ENCODE assay signal across 1 cellular context in the genomic region with DNA sequence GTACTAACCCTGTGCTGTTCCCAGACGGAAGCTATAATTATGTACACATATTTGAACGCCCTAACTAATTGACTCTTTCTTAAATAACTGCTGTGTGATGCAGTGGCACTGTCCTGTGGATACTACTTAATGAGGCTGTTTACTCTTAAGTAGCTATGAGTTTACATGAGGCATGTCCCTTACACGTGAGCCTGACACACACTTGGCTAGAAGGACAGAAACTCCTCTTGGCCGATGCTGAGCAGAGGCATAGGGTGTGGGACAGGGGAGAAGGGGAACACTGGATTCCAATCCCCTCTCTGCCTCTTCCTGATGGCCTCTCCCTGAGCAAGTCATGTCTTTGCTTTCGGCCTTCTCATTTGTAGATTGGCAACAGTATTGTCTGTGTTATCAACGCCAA.
TF ChIP-seq lines count a peak whose summit lies in the region.

No MANE protein-coding gene starts in this region.

TF ChIP-seq in HepG2, 621 proteins besides CTCF, POLR2A, EP300 and RAD21 (continued from another document):
- TF ChIP-seq USF2 (IDR thresholded peaks at IDR 0.05; ENCODE audit: low read depth, low read length) (no peak), USF2 (CRISPR knock-in tag; IDR thresholded peaks at IDR 0.05; ENCODE audit: borderline replicate concordance) (no peak), AGO1 (IDR thresholded peaks at IDR 0.05; ENCODE audit: low read depth, low read length, poor library complexity, severe bottlenecking) (no peak), ZNF768 (CRISPR knock-in tag; IDR thresholded peaks at IDR 0.05) (no peak), ZKSCAN5 (CRISPR knock-in tag; IDR thresholded peaks at IDR 0.05) (no peak), TCF7L2 (IDR thresholded peaks at IDR 0.05; ENCODE audit: low read depth, low read length) (no peak), FOXA3 (CRISPR knock-in tag; IDR thresholded peaks at IDR 0.05) (no peak)
- TF ChIP-seq, protein P1, sequence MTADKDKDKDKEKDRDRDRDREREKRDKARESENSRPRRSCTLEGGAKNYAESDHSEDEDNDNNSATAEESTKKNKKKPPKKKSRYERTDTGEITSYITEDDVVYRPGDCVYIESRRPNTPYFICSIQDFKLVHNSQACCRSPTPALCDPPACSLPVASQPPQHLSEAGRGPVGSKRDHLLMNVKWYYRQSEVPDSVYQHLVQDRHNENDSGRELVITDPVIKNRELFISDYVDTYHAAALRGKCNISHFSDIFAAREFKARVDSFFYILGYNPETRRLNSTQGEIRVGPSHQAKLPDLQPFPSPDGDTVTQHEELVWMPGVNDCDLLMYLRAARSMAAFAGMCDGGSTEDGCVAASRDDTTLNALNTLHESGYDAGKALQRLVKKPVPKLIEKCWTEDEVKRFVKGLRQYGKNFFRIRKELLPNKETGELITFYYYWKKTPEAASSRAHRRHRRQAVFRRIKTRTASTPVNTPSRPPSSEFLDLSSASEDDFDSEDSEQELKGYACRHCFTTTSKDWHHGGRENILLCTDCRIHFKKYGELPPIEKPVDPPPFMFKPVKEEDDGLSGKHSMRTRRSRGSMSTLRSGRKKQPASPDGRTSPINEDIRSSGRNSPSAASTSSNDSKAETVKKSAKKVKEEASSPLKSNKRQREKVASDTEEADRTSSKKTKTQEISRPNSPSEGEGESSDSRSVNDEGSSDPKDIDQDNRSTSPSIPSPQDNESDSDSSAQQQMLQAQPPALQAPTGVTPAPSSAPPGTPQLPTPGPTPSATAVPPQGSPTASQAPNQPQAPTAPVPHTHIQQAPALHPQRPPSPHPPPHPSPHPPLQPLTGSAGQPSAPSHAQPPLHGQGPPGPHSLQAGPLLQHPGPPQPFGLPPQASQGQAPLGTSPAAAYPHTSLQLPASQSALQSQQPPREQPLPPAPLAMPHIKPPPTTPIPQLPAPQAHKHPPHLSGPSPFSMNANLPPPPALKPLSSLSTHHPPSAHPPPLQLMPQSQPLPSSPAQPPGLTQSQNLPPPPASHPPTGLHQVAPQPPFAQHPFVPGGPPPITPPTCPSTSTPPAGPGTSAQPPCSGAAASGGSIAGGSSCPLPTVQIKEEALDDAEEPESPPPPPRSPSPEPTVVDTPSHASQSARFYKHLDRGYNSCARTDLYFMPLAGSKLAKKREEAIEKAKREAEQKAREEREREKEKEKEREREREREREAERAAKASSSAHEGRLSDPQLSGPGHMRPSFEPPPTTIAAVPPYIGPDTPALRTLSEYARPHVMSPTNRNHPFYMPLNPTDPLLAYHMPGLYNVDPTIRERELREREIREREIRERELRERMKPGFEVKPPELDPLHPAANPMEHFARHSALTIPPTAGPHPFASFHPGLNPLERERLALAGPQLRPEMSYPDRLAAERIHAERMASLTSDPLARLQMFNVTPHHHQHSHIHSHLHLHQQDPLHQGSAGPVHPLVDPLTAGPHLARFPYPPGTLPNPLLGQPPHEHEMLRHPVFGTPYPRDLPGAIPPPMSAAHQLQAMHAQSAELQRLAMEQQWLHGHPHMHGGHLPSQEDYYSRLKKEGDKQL (CRISPR knock-in tag; IDR thresholded peaks at IDR 0.05; ENCODE audit: low read depth), result no peak
